9 cellular contexts compared by ENCODE assay signal in genomic region chr3:36904641-36905040, GRCh38. TPM values are rescaled to one million over a fixed set of nuclear protein-coding genes. Genes with fewer than 3 reads are reported as not detected.
DNase-seq lines count a peak whose midpoint lies in the region; ATAC-seq and TF ChIP-seq lines count a peak whose summit lies in the region.
"Had no signal": no experiment of that assay in that cellular context is flagged by ENCODE, and none has a peak within 500 bp of the region (broad histone marks: within the 10 kb centered on the region; RNA-seq: fewer than 3 reads in every experiment).

No MANE protein-coding gene starts in this region.

- H3K9me3 Mint-ChIP-seq in T-cell = no peaks in the 10 kb centered on the region
- H3K9me3 Mint-ChIP-seq in activated T-helper 17 cell treated with anti-CD3 and anti-CD28 coated beads, Interleukin-2, amount 50 U/mL, for 72 hours = no peaks in the 10 kb centered on the region

- H3K4me3 Mint-ChIP-seq in T-cell = peak overlapping the region in 2 of 3 donors; percentile 29 to 84
- no peak overlapping the region for H3K4me3 Mint-ChIP-seq in activated T-helper 17 cell treated with anti-CD3 and anti-CD28 coated beads, Interleukin-2, amount 50 U/mL, for 72 hours

- DNase-seq in T-cell = no peak
- peak; percentile 36 for DNase-seq in hepatic stellate cell (ENCODE audit: low spot score)
- no peak for DNase-seq in activated effector memory CD4-positive, alpha-beta T cell treated with anti-CD3 and anti-CD28 coated beads, Interleukin-2, amount 50 U/mL, for 16 hours
- DNase-seq: T-helper 1 cell had no signal

- TF ChIP-seq CTCF in 22Rv1 (IDR thresholded peaks at IDR 0.05) (peak; percentile 29), GM12874 (IDR thresholded peaks at IDR 0.05; ENCODE audit: insufficient read depth, low read depth, low read length) (0 out of 2 replicates have a peak, but pooled peaks have one; percentile 19)

- H3K27me3 Mint-ChIP-seq in T-cell = no peaks in the 10 kb centered on the region
- H3K27me3 Mint-ChIP-seq in activated T-helper 17 cell treated with anti-CD3 and anti-CD28 coated beads, Interleukin-2, amount 50 U/mL, for 72 hours = no peaks in the 10 kb centered on the region

- no peak for ATAC-seq in T-cell (replicated peaks in 1 of 4)
- no peak for ATAC-seq in HG02763 (IDR thresholded peaks at IDR 0.05; ENCODE audit: unreplicated experiment)
- ATAC-seq in HG02623 (IDR thresholded peaks at IDR 0.05; ENCODE audit: unreplicated experiment) = no peak
- no peak for ATAC-seq in activated T-helper 17 cell treated with anti-CD3 and anti-CD28 coated beads, Interleukin-2, amount 50 U/mL, for 72 hours (replicated peaks)

- H3K36me3 Mint-ChIP-seq in T-cell = peaks cover 43% of the 10 kb centered on the region
- peaks cover 13% of the 10 kb centered on the region for H3K36me3 Mint-ChIP-seq in activated T-helper 17 cell treated with anti-CD3 and anti-CD28 coated beads, Interleukin-2, amount 50 U/mL, for 72 hours (ENCODE audit: low read depth)

- peak overlapping the region; percentile 63 to 89 for H3K27ac Mint-ChIP-seq in T-cell
- no peak overlapping the region for H3K27ac Mint-ChIP-seq in activated T-helper 17 cell treated with anti-CD3 and anti-CD28 coated beads, Interleukin-2, amount 50 U/mL, for 72 hours

- peaks cover 83 to 86% (median 86%) of the 10 kb centered on the region in 3 donors for H3K4me1 Mint-ChIP-seq in T-cell
- peaks cover 54% of the 10 kb centered on the region for H3K4me1 Mint-ChIP-seq in activated T-helper 17 cell treated with anti-CD3 and anti-CD28 coated beads, Interleukin-2, amount 50 U/mL, for 72 hours

- no peak overlapping the region for H3K27ac ChIP-seq in 22Rv1

- POLR2A ChIA-PET in T-cell (lab: Charles Lee) = interaction anchor here (0.6 kb wide), 2 partner anchors 8 to 1103 kb away, joined by 3 to 8 read pairs; no protein-coding TSS in a partner anchor

- CTCF ChIA-PET in T-cell (lab: Charles Lee) = interaction anchor here in 1 of 2 donors (1.2 to 2.2 kb wide), 2 partner anchors 36 to 54 kb away, joined by 4 to 10 read pairs; no protein-coding TSS in a partner anchor

RNA-seq across cellular contexts. Expression of gene TRANK1, which starts 40.2 kb away (rescaled TPM):
- total RNA-seq in T-cell = 100 to 1,000 TPM in 3 of 5 donors, 10 to 100 TPM in 2; 96.0 to 160 (median 127) TPM
- 10 to 100 TPM; 12.3 to 12.8 TPM for total RNA-seq in activated T-helper 17 cell treated with anti-CD3 and anti-CD28 coated beads, Interleukin-2, amount 50 U/mL, for 72 hours

Comparison
In these comparisons a context has a peak if more than half of its experiments do, and no peak if none do; other contexts are left out.
1. RNA of gene TRANK1, which starts 40.2 kb away (total RNA-seq): 96.0 to 160 TPM in T-cell; 12.3 to 12.8 TPM in activated T-helper 17 cell treated with anti-CD3 and anti-CD28 coated beads, Interleukin-2, amount 50 U/mL, for 72 hours; every median in the first group is over 4 times any median in the second.